Comparison of ENCODE assay signal across 8 cellular contexts in the genomic region with DNA sequence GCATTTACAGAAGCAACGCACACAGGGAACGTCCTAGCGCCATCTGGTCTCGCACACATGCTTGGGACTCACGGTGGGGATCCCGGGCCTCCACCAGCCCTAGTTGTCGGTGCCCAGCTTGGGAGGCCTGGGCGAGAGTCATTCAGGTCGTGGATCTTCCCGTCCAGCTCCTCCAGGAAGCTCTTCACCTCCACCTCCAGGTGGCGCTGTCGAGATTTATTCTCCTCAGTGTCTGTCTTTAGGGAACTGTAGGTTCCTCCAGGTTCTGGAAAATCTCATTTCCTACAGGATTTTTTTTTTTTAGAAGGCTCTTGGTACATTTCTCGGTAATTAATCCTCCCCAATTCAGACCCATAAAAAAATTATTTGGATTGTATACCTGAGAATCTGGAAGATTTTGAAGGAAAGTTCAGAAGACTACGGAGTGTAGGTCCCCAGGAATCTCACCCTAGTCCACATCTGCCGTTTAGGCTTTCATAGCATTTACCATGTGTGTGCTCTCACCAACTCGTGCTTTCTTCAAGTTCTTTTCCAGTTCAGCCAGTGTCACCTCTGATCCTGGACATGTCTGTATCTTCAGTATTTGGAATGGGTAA.
DNase-seq lines count a peak whose midpoint lies in the region; ATAC-seq and TF ChIP-seq lines count a peak whose summit lies in the region.

No MANE protein-coding gene starts in this region.

- H3K79me1 ChIP-seq in mesenchymal stem cell (replicated peaks; ENCODE audit: low read length, poor library complexity, severe bottlenecking) = no peaks in the 10 kb centered on the region

- H3F3A ChIP-seq in DOHH2 (ENCODE audit: control insufficient read depth, insufficient read depth) = no peaks in the 10 kb centered on the region

- H3K23ac ChIP-seq in mesenchymal stem cell (ENCODE audit: low read length in 2 of 2) = no peak overlapping the region

- 0 out of 2 replicates have a peak, but pooled peaks cover 2% of the 10 kb centered on the region for H3K27me3 ChIP-seq in DOHH2 (ENCODE audit: control insufficient read depth, low read length)
- no peaks in the 10 kb centered on the region for H3K27me3 ChIP-seq in mesenchymal stem cell (ENCODE audit: control insufficient read depth in 1 of 2, insufficient read depth in 1 of 2, low read length in 2 of 2)

- no peak overlapping the region for H3K4ac ChIP-seq in mesenchymal stem cell (ENCODE audit: low read depth in 1 of 2, low read length in 2 of 2)

- H3K9me3 ChIP-seq in DOHH2 (ENCODE audit: control insufficient read depth, insufficient read depth, low read length) (no peaks in the 10 kb centered on the region), mesenchymal stem cell (ENCODE audit: control insufficient read depth, low read length) (peaks cover 2% of the 10 kb centered on the region)

- intact Hi-C loops in left ventricle myocardium superior (cut with micrococcal nuclease) = no loop called here

- H3K79me2 ChIP-seq in DOHH2 (ENCODE audit: control insufficient read depth, low read length) = no peaks in the 10 kb centered on the region

- 74% methylated on average over 9 of the region's 16 CpGs for WGBS in mesenchymal stem cell

- no peak overlapping the region for H3K9ac ChIP-seq in mesenchymal stem cell (ENCODE audit: low read length)

- H2BK5ac ChIP-seq in mesenchymal stem cell (ENCODE audit: low read depth, low read length, poor library complexity, severe bottlenecking) = no peak overlapping the region

- H4K8ac ChIP-seq in mesenchymal stem cell (ENCODE audit: low read length) = no peak overlapping the region

- no peaks in the 10 kb centered on the region for H3K36me3 ChIP-seq in DOHH2 (ENCODE audit: control insufficient read depth, low read length)
- no peaks in the 10 kb centered on the region for H3K36me3 ChIP-seq in mesenchymal stem cell (ENCODE audit: control insufficient read depth in 1 of 2, insufficient read depth in 2 of 2, low read depth in 1 of 2, low read length in 2 of 2)

- no peak overlapping the region for H2BK12ac ChIP-seq in mesenchymal stem cell (ENCODE audit: low read length in 2 of 2)

- no peak overlapping the region for H3K27ac ChIP-seq in DOHH2 (ENCODE audit: low read depth, low read length)
- no peak overlapping the region for H3K27ac ChIP-seq in mesenchymal stem cell (ENCODE audit: low read length, poor library complexity, severe bottlenecking)

- DNase-seq in NCI-H1105 treated with DMSO at 0.1 percent for 48 hours (lab: John Stamatoyannopoulos, UW) (peak; percentile 34), left ventricle myocardium superior (peak; percentile 39), SKM-1 (lab: John Stamatoyannopoulos, UW; ENCODE audit: unreplicated experiment) (no peak), mesenchymal stem cell (no peak)
- DNase-seq in activated CD4-positive, alpha-beta T cell treated with anti-CD3 and anti-CD28 coated beads, Interleukin-2, amount 50 U/mL, for 4 hours = peak; percentile 66 to 70
- DNase-seq in stimulated activated CD8-positive, alpha-beta memory T cell treated with anti-CD3 and anti-CD28 coated beads, Interleukin-15, amount 100 ng/mL, for 48 hours (ENCODE audit: low read depth in 2 of 2) = peak; percentile 37 to 38

- H2AK5ac ChIP-seq in mesenchymal stem cell (ENCODE audit: low read length, severe bottlenecking) = no peak overlapping the region

- no peak overlapping the region for H4K91ac ChIP-seq in mesenchymal stem cell (ENCODE audit: low read length)

- no peak for ATAC-seq in left ventricle myocardium superior
- ATAC-seq in HG02973 (IDR thresholded peaks at IDR 0.05; ENCODE audit: unreplicated experiment) = no peak

- H3K4me3 ChIP-seq in DOHH2 (ENCODE audit: low read length) (no peak overlapping the region), mesenchymal stem cell (ENCODE audit: insufficient read depth in 1 of 2, low read depth in 1 of 2, low read length in 2 of 2) (no peak overlapping the region)

- no peaks in the 10 kb centered on the region for H3K4me1 ChIP-seq in DOHH2 (ENCODE audit: control insufficient read depth, low read length)
- no peaks in the 10 kb centered on the region for H3K4me1 ChIP-seq in mesenchymal stem cell (ENCODE audit: control insufficient read depth, insufficient read depth, low read depth, low read length)

- H2BK15ac ChIP-seq in mesenchymal stem cell (ENCODE audit: low read depth, poor library complexity, severe bottlenecking) = no peak overlapping the region

- peak; percentile 83 for TF ChIP-seq CTCF in DOHH2 (IDR thresholded peaks at IDR 0.05; ENCODE audit: low read depth, low read length, poor library complexity, severe bottlenecking)

- no peak overlapping the region for H3K4me2 ChIP-seq in DOHH2 (ENCODE audit: low read length)
- no peak overlapping the region for H3K4me2 ChIP-seq in mesenchymal stem cell (ENCODE audit: low read length, poor library complexity, severe bottlenecking)

- H3K9me2 ChIP-seq in DOHH2 (replicated peaks; ENCODE audit: control insufficient read depth, low read length) = no peaks in the 10 kb centered on the region

- no peak overlapping the region for H3K14ac ChIP-seq in mesenchymal stem cell (ENCODE audit: low read length in 2 of 2)

- no peak overlapping the region for H3K18ac ChIP-seq in mesenchymal stem cell (ENCODE audit: low read depth in 1 of 2, low read length in 2 of 2)

- no peak overlapping the region for H2AFZ ChIP-seq in mesenchymal stem cell (ENCODE audit: low read depth, low read length)

- H4K20me1 ChIP-seq in DOHH2 (ENCODE audit: control insufficient read depth, insufficient read depth, low read depth, low read length) = no peaks in the 10 kb centered on the region

- no peak overlapping the region for H2BK120ac ChIP-seq in mesenchymal stem cell (ENCODE audit: low read depth, low read length)

Comparison
In these comparisons a context has a peak if more than half of its experiments do, and no peak if none do; other contexts are left out.
1. DNase-seq: peak in NCI-H1105 treated with DMSO at 0.1 percent for 48 hours (single experiment), activated CD4-positive, alpha-beta T cell treated with anti-CD3 and anti-CD28 coated beads, Interleukin-2, amount 50 U/mL, for 4 hours (2 of 2), left ventricle myocardium superior (single experiment) and stimulated activated CD8-positive, alpha-beta memory T cell treated with anti-CD3 and anti-CD28 coated beads, Interleukin-15, amount 100 ng/mL, for 48 hours (2 of 2); none in SKM-1 (single experiment) and mesenchymal stem cell (single experiment).